10 cellular contexts compared by ENCODE assay signal in the genomic region with DNA sequence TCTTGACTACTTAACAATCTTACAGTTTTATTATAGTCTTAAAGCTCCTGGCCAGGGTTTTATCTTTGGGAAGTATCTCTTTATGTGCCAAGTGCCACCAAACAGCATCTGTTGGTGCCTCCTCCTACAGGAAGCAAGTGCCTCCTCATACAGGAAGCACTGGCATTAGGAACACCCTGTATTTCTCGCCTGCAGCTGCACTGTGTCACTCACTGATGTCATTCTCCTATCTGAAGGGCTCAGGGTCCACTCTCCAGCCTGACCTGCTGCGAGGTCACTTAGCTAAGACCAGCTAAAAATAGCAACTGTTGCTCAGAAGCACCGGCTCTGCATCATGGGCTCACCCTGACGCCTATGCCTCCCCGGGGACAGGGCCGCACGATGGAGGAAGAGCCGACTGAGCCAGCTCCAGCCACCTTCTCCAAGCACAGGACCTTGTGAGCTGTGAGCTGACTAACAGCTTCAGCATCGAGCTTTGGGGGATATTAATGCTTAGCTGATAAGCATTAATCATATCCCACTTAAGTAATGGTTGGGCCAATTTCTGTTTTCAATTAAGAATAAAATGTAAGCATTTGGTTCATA.
DNase-seq lines count a peak whose midpoint lies in the region; ATAC-seq, FAIRE-seq and TF ChIP-seq lines count a peak whose summit lies in the region.
"Had no signal": no experiment of that assay in that cellular context is flagged by ENCODE, and none has a peak within 500 bp of the region (broad histone marks: within the 10 kb centered on the region; RNA-seq: fewer than 3 reads in every experiment).

No MANE protein-coding gene starts in this region.

- H2AFZ ChIP-seq in IMR-90 (replicated peaks; ENCODE audit: low read length, poor library complexity), result peak overlapping the region; percentile 77
- no peak overlapping the region for H2AFZ ChIP-seq in neural progenitor cell (replicated peaks)

- H2BK20ac ChIP-seq in IMR-90 (ENCODE audit: low read depth, low read length), result peak overlapping the region; percentile 54

- FAIRE-seq in A549 (lab: Jason Lieb, UNC), result no peak

- no peak overlapping the region for H2AK9ac ChIP-seq in IMR-90 (replicated peaks; ENCODE audit: low read depth, low read length, poor library complexity)

- WGBS in A549 (ENCODE audit: missing lambda C conversion rate), result 46% methylated on average over 9 of the region's 9 CpGs
- no CpG with 5 or more reads among the region's 9 CpGs for WGBS in IMR-90 (ENCODE audit: extremely low coverage in 2 of 2, insufficient read length in 1 of 2), 2 experiments
- WGBS in mesodermal cell (ENCODE audit: insufficient coverage in 2 of 2), 2 experiments, result 88 to 90% methylated on average over 7 to 8 of the region's 9 CpGs

- TF ChIP-seq RAD21 in A549 (conservative IDR thresholded peaks at IDR 0.05 in 1 of 2, IDR thresholded peaks at IDR 0.05 in 1 of 2) (no peak), IMR-90 (IDR thresholded peaks at IDR 0.05; ENCODE audit: low read length) (no peak; the same call in 1 of the 2 replicates)

- H2BK120ac ChIP-seq in IMR-90 (ENCODE audit: low read depth, low read length), result peak overlapping the region; percentile 64

- H3K9me1 ChIP-seq in IMR-90 (ENCODE audit: insufficient read depth, low read length), result peaks cover 43% of the 10 kb centered on the region

- H3K36me3 ChIP-seq in IMR-90 (ENCODE audit: control insufficient read depth, insufficient read depth, low read length) (no peaks in the 10 kb centered on the region), mesodermal cell (ENCODE audit: control insufficient read depth, insufficient read depth, low read length) (no peaks in the 10 kb centered on the region), neural progenitor cell (no peaks in the 10 kb centered on the region)

- no peaks in the 10 kb centered on the region for H4K20me1 ChIP-seq in IMR-90 (ENCODE audit: insufficient read depth, low read length)
- no peaks in the 10 kb centered on the region for H4K20me1 ChIP-seq in neural progenitor cell (ENCODE audit: low read depth)

- H3K56ac ChIP-seq in IMR-90 (ENCODE audit: extremely low read depth, insufficient read depth, low read length), result no peak overlapping the region

- CTCF ChIA-PET in A549 (lab: Yijun Ruan, JAX) (interaction anchor here (1.2 kb wide), 1 partner anchor 48 kb away, joined by 6 read pairs; no protein-coding TSS in a partner anchor), IMR-90 (lab: Yijun Ruan, JAX) (interaction anchor here (1.0 to 1.3 kb wide), 2 partner anchors 53 to 83 kb away, joined by 3 to 5 read pairs; no protein-coding TSS in a partner anchor), GM10248 (lab: Yijun Ruan, JAX) (interaction anchor here (0.8 to 1.2 kb wide), 2 partner anchors 8 to 83 kb away, joined by 3 to 4 read pairs; no protein-coding TSS in a partner anchor)

- H3K79me2 ChIP-seq in neural progenitor cell (ENCODE audit: low read depth), result no peaks in the 10 kb centered on the region

- no peak overlapping the region for H3K27ac Mint-ChIP-seq in neural progenitor cell

- BruUV-seq in IMR-90 (replicated peaks; lab: Mats Ljungman, UMichigan), result no TSS peak

- no peak overlapping the region; the same call in 1 of the 2 replicates for H4K91ac ChIP-seq in IMR-90 (ENCODE audit: insufficient read depth, low read depth, low read length)

- no peaks in the 10 kb centered on the region for H3F3A ChIP-seq in neural progenitor cell (ENCODE audit: low read depth)

- 0 out of 2 replicates have a peak overlapping the region, but pooled peaks have one; percentile 8 for H3K14ac ChIP-seq in IMR-90 (replicated peaks; ENCODE audit: low read depth, low read length)

- DNase-seq in A549 (ENCODE audit: low read depth in 1 of 2, low spot score in 1 of 2), result peak in 1 of 2 experiments; percentile 36
- DNase-seq in IMR-90, result peak; percentile 88
- peak; percentile 83 for DNase-seq in dermis blood vessel endothelial cell
- DNase-seq in DMS114 treated with DMSO at 0.1 percent for 48 hours (lab: John Stamatoyannopoulos, UW; ENCODE audit: unreplicated experiment), result no peak
- no peak for DNase-seq in GM10248 (ENCODE audit: extremely low spot score)
- DNase-seq in neural progenitor cell (ENCODE audit: low spot score), result no peak
- DNase-seq: H7, NCI-H2171 had no signal

- H3K9me3 ChIP-seq in A549 (no peaks in the 10 kb centered on the region), IMR-90 (ENCODE audit: control insufficient read depth, insufficient read depth, low read length) (no peaks in the 10 kb centered on the region), mesodermal cell (ENCODE audit: control insufficient read depth, low read length) (no peaks in the 10 kb centered on the region), neural progenitor cell (ENCODE audit: low read depth) (no peaks in the 10 kb centered on the region)

- H3K79me1 ChIP-seq in IMR-90 (ENCODE audit: low read depth in 1 of 2, low read length in 2 of 2), result no peaks in the 10 kb centered on the region

- H3K4ac ChIP-seq in IMR-90 (ENCODE audit: low read depth, low read length), result peak overlapping the region; percentile 58

- H2BK5ac ChIP-seq in IMR-90 (ENCODE audit: low read depth, low read length, poor library complexity, severe bottlenecking), result peak overlapping the region; percentile 27

- peaks cover 9% of the 10 kb centered on the region for H3K27me3 Mint-ChIP-seq in neural progenitor cell (ENCODE audit: insufficient read depth, low read depth)

- H3K4me1 ChIP-seq in A549 (peaks cover 36% of the 10 kb centered on the region), IMR-90 (ENCODE audit: control insufficient read depth, insufficient read depth, low read length) (peaks cover 41% of the 10 kb centered on the region), mesodermal cell (ENCODE audit: control insufficient read depth, insufficient read depth, low read length, poor library complexity, severe bottlenecking) (peaks cover 53% of the 10 kb centered on the region), neural progenitor cell (no peaks in the 10 kb centered on the region)

- H3K4me2 ChIP-seq in A549, result no peak overlapping the region
- peak overlapping the region; percentile 23 for H3K4me2 ChIP-seq in IMR-90 (ENCODE audit: low read depth, low read length)
- no peak overlapping the region for H3K4me2 ChIP-seq in neural progenitor cell

- TF ChIP-seq EP300 in A549 (IDR thresholded peaks at IDR 0.05), result no peak

- POLR2A ChIA-PET in A549 (lab: Yijun Ruan, JAX) (no interaction called here), IMR-90 (lab: Charles Lee; ENCODE audit: unreplicated experiment) (interaction anchor here (0.6 kb wide), 1 partner anchor 198 kb away, joined by 3 read pairs; a partner anchor contains a TSS), GM10248 (lab: Yijun Ruan, JAX) (no interaction called here)

- peak overlapping the region; percentile 37; the same call in 1 of the 2 replicates for H3K23ac ChIP-seq in IMR-90 (ENCODE audit: low read depth, low read length)

- H3K4me3 ChIP-seq in A549 (no peak overlapping the region), IMR-90 (ENCODE audit: insufficient read depth, low read depth, low read length) (no peak overlapping the region), mesodermal cell (ENCODE audit: extremely low read depth, insufficient read depth, low read length, poor library complexity, severe bottlenecking) (no peak overlapping the region), neural progenitor cell (no peak overlapping the region)

- dilution Hi-C loops in IMR-90 (cut with HindIII; ENCODE audit: low sequenced_read_pairs, unreplicated experiment), result no loop called here

- H4K5ac ChIP-seq in IMR-90 (ENCODE audit: low read depth, low read length), result no peak overlapping the region

- H3K4me3 Mint-ChIP-seq in neural progenitor cell, result no peak overlapping the region

- no peak overlapping the region for H3K18ac ChIP-seq in IMR-90 (ENCODE audit: low read depth, low read length)

- peak overlapping the region; percentile 5 to 34; a peak in 3 of 4 replicates for H4K8ac ChIP-seq in IMR-90 (ENCODE audit: low read depth in 2 of 2, low read length in 2 of 2)

- H3K36me3 Mint-ChIP-seq in neural progenitor cell, result no peaks in the 10 kb centered on the region

- H3K9ac ChIP-seq in IMR-90 (ENCODE audit: low read depth, low read length) (no peak overlapping the region), neural progenitor cell (no peak overlapping the region)

- peak overlapping the region; percentile 31; the same call in 1 of the 2 replicates for H2AK5ac ChIP-seq in IMR-90 (ENCODE audit: low read depth, low read length)

- ATAC-seq in A549, result no peak
- peak; percentile 50 for ATAC-seq in IMR-90 (ENCODE audit: low read depth)
- no peak for ATAC-seq in HG02588 (IDR thresholded peaks at IDR 0.05; ENCODE audit: unreplicated experiment)

- H3K27ac ChIP-seq in A549 (peak overlapping the region in 1 of 2 experiments; percentile 31; a peak in 2 of 6 replicates), IMR-90 (ENCODE audit: insufficient read depth, low read length) (peak overlapping the region; percentile 12; the same call in 1 of the 2 replicates), mesodermal cell (ENCODE audit: low read depth, low read length, severe bottlenecking) (peak overlapping the region; percentile 53), neural progenitor cell (no peak overlapping the region)

- H2BK15ac ChIP-seq in IMR-90 (ENCODE audit: low read depth, low read length), result no peak overlapping the region

- intact Hi-C loops in IMR-90 (cut with micrococcal nuclease), result no loop called here

- H3K4me1 Mint-ChIP-seq in neural progenitor cell, result peaks cover 9% of the 10 kb centered on the region

- no peaks in the 10 kb centered on the region for H3K27me3 ChIP-seq in IMR-90 (ENCODE audit: control insufficient read depth, insufficient read depth, low read length)
- no peaks in the 10 kb centered on the region for H3K27me3 ChIP-seq in neural progenitor cell

- in situ Hi-C loops in IMR-90 (cut with MboI; ENCODE audit: low sequenced_read_pairs), result no loop called here

- TF ChIP-seq CTCF in A549 (IDR thresholded peaks at IDR 0.05) (no peak), IMR-90 (conservative IDR thresholded peaks at IDR 0.05; ENCODE audit: low read depth, low read length) (no peak), GM10248 (IDR thresholded peaks at IDR 0.05; ENCODE audit: control extremely low read depth, extremely low read depth, low read depth, missing control alignments) (no peak), neural progenitor cell (IDR thresholded peaks at IDR 0.05) (no peak)

- H3K9me3 Mint-ChIP-seq in neural progenitor cell, result no peaks in the 10 kb centered on the region

- TF ChIP-seq POLR2A in A549 (IDR thresholded peaks at IDR 0.05; ENCODE audit: low read length) (no peak), IMR-90 (IDR thresholded peaks at IDR 0.05; ENCODE audit: low read depth, low read length) (no peak)

TF ChIP-seq in A549, 52 proteins besides CTCF, POLR2A, EP300 and RAD21:
- TF ChIP-seq GATA3 (IDR thresholded peaks at IDR 0.05; ENCODE audit: borderline replicate concordance) (no peak), JUN (IDR thresholded peaks at IDR 0.05) (no peak), ZFP36 (IDR thresholded peaks at IDR 0.05; ENCODE audit: borderline replicate concordance, partially characterized antibody) (peak; percentile 39)

TF ChIP-seq in IMR-90, 13 proteins besides CTCF, POLR2A, EP300 and RAD21 (continues in another document):
- TF ChIP-seq BHLHE40 (IDR thresholded peaks at IDR 0.05; ENCODE audit: low read depth, low read length), result no peak

Comparison
In these comparisons a context has a peak if more than half of its experiments do, and no peak if none do; other contexts are left out.
1. DNase-seq: peak in IMR-90 (single experiment) and dermis blood vessel endothelial cell (single experiment); none in DMS114 treated with DMSO at 0.1 percent for 48 hours (single experiment), GM10248 (single experiment) and neural progenitor cell (single experiment).